In genomic region chr10:49884739-49885331, GRCh38 we compare ENCODE assay signal across 6 cellular contexts. TPM values are rescaled to one million over a fixed set of nuclear protein-coding genes. Genes with fewer than 3 reads are reported as not detected.
DNase-seq lines count a peak whose midpoint lies in the region; ATAC-seq, FAIRE-seq and TF ChIP-seq lines count a peak whose summit lies in the region.
"Not testable (repeated sequence)": the region's sequence is repeated elsewhere in the genome, so short reads cannot be mapped to it uniquely, and the experiment has no call there.

No MANE protein-coding gene starts in this region.

- H3K4me1 Mint-ChIP-seq in WTC11, result peaks cover 12% of the 10 kb centered on the region
- not testable (repeated sequence) for H3K4me1 Mint-ChIP-seq in progenitor cell of endocrine pancreas (ENCODE audit: low read depth)

- FAIRE-seq in A549 (lab: Jason Lieb, UNC), result not testable (repeated sequence)

- not testable (repeated sequence) for H3K27me3 ChIP-seq in right lobe of liver

- intact Hi-C loops in right lobe of liver (cut with DNase I), result not testable (repeated sequence)

- H3K27ac ChIP-seq in A549; HEK293 (ENCODE audit: extremely low read depth, low read depth, low read length); right lobe of liver: not testable (repeated sequence)

- not testable (repeated sequence) for H3K4me1 ChIP-seq in A549; HEK293 (ENCODE audit: control insufficient read depth, insufficient read depth, low read length); right lobe of liver

- POLR2A ChIA-PET in A549 (lab: Yijun Ruan, JAX); HEK293 (lab: Yijun Ruan, JAX); WTC11 (lab: Charles Lee): not testable (repeated sequence)

- DNase-seq in A549 (ENCODE audit: low read depth in 1 of 2, low spot score in 1 of 2); WTC11 (ENCODE audit: low spot score); left lobe of liver (ENCODE audit: low spot score); right lobe of liver; progenitor cell of endocrine pancreas (ENCODE audit: low spot score, unreplicated experiment): not testable (repeated sequence)

- H3K36me3 ChIP-seq in HEK293 (ENCODE audit: control insufficient read depth in 2 of 2, insufficient read depth in 1 of 2, low read length in 2 of 2); right lobe of liver: not testable (repeated sequence)

- H3K27ac Mint-ChIP-seq in WTC11 (peak overlapping the region; percentile 87), progenitor cell of endocrine pancreas (peak overlapping the region; percentile 18)

- peak overlapping the region; percentile 46; the same call in 2 of the 3 replicates for H3K4me2 ChIP-seq in A549

- TF ChIP-seq POLR2A in A549 (IDR thresholded peaks at IDR 0.05; ENCODE audit: low read length); right lobe of liver (IDR thresholded peaks at IDR 0.05): not testable (repeated sequence)

- peak; percentile 24 to 75; a peak in 4 of 6 replicates for ATAC-seq in A549
- not testable (repeated sequence) for ATAC-seq in WTC11
- peak; percentile 86 for ATAC-seq in left lobe of liver
- ATAC-seq in right lobe of liver, result peak; percentile 81 to 91 (median 84)

- H3K9me3 Mint-ChIP-seq in WTC11; progenitor cell of endocrine pancreas (ENCODE audit: low read depth): not testable (repeated sequence)

- CTCF ChIA-PET in A549 (lab: Yijun Ruan, JAX); HEK293 (lab: Yijun Ruan, JAX); WTC11 (lab: Charles Lee): not testable (repeated sequence)

- not testable (repeated sequence) for TF ChIP-seq CTCF in A549 (IDR thresholded peaks at IDR 0.05); HEK293 (tag by site-specific recombination; IDR thresholded peaks at IDR 0.05); WTC11 (IDR thresholded peaks at IDR 0.05); right lobe of liver (IDR thresholded peaks at IDR 0.05); progenitor cell of endocrine pancreas (IDR thresholded peaks at IDR 0.05; ENCODE audit: unreplicated experiment)

- not testable (repeated sequence) for TF ChIP-seq RAD21 in A549 (conservative IDR thresholded peaks at IDR 0.05 in 1 of 2, IDR thresholded peaks at IDR 0.05 in 1 of 2)

- WGBS in A549 (ENCODE audit: missing lambda C conversion rate), result 9% methylated on average over 1 of the region's 3 CpGs
- 17% methylated on average over 1 of the region's 3 CpGs for WGBS in right lobe of liver (ENCODE audit: insufficient coverage, low coverage, low lambda C conversion rate, missing lambda C conversion rate)

- H3K4me3 ChIP-seq in A549; HEK293 (ENCODE audit: low read depth, low read length); right lobe of liver: not testable (repeated sequence)

- H3K27me3 Mint-ChIP-seq in WTC11 (ENCODE audit: low read depth); progenitor cell of endocrine pancreas: not testable (repeated sequence)

- H3K4me3 Mint-ChIP-seq in WTC11; progenitor cell of endocrine pancreas (ENCODE audit: low read depth): not testable (repeated sequence)

- not testable (repeated sequence) for TF ChIP-seq EP300 in A549 (IDR thresholded peaks at IDR 0.05)

- H3K9me3 ChIP-seq in A549; HEK293 (ENCODE audit: control insufficient read depth, insufficient read depth, low read depth, low read length); right lobe of liver: not testable (repeated sequence)

- not testable (repeated sequence) for H3K36me3 Mint-ChIP-seq in WTC11; progenitor cell of endocrine pancreas (ENCODE audit: insufficient read depth)

TF ChIP-seq in HEK293, 187 proteins besides CTCF, POLR2A, EP300 and RAD21:
- TF ChIP-seq ZNF596 (tag by site-specific recombination; IDR thresholded peaks at IDR 0.05), result peak; percentile 65

RNA-seq across cellular contexts. Expression of gene PARG, which starts 57.0 kb away (rescaled TPM):
- polyA plus RNA-seq in A549 (2011; rRNA removed), result 22.7 and 23.2 TPM in 2 replicates
- polyA plus RNA-seq in A549 (2012; cell fraction: cytosol; rRNA removed), result 8.1 and 9.7 TPM in 2 replicates
- polyA plus RNA-seq in A549 (2012; cell fraction: nucleus; rRNA removed), result 8.7 and 11.8 TPM in 2 replicates
- polyA plus RNA-seq in A549 (2017; fragmentation: RNase III; extraction: RNeasy Plus Mini Kit Qiagen cat#74134 plus additional on column Dnase treatment), result 22.5 to 24.0 TPM (median 22.6 TPM) in 3 replicates
- polyA minus RNA-seq in A549 (2011; rRNA and poly(A)+ RNA removed), result 25.5 and 30.3 TPM in 2 replicates
- 51.9 to 57.1 TPM (median 55.1 TPM) in 3 replicates for total RNA-seq in WTC11 (2021)
- total RNA-seq in left lobe of liver, result 10.2 TPM
- total RNA-seq in right lobe of liver, result 10 to 100 TPM in 3 of 6 experiments, 1 to 10 TPM in 3; 9.4 to 14.1 (median 10.0) TPM
- total RNA-seq in progenitor cell of endocrine pancreas, result 56.2 and 57.8 TPM in 2 replicates

RNA-seq across cellular contexts. Expression of gene TIMM23B, which starts 57.0 kb away (rescaled TPM):
- polyA plus RNA-seq in A549 (2011; rRNA removed) (22.9 and 28.5 TPM in 2 replicates), A549 (2017; fragmentation: RNase III; extraction: RNeasy Plus Mini Kit Qiagen cat#74134 plus additional on column Dnase treatment) (12.9 to 15.3 TPM (median 14.8 TPM) in 3 replicates)
- 11.8 and 13.0 TPM in 2 replicates for polyA plus RNA-seq in A549 (2012; cell fraction: cytosol; rRNA removed)
- 17.2 and 24.2 TPM in 2 replicates for polyA plus RNA-seq in A549 (2012; cell fraction: nucleus; rRNA removed)
- 16.0 and 17.2 TPM in 2 replicates for polyA minus RNA-seq in A549 (2011; rRNA and poly(A)+ RNA removed)
- total RNA-seq in WTC11 (2021) (18.4 to 19.9 TPM (median 18.7 TPM) in 3 replicates), left lobe of liver (10.4 TPM), right lobe of liver (10 to 100 TPM in 2 of 6 experiments, 1 to 10 TPM in 4; 5.5 to 11.2 (median 9.7) TPM), progenitor cell of endocrine pancreas (19.2 and 19.6 TPM in 2 replicates)
